ENCODE assay signal across 23 cellular contexts in the genomic region with DNA sequence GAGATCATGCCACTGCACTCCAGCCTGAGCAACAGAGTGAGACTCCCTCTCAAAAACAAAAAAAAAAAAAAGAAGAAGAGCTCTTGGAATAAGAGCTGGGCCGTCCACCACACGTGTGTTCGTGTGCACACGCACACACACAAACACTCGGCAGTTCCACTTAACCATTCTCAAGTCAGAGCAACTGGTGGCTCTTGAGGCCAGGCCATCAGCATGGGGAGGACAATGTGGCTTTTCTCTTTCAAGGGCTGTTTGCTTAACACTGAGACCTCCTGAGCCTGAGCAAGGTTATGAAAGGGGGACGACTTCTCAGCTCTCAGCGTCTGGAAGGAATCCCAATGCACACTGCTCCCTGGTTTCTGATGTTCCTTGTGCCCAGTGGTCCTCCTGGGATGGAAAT.
DNase-seq lines count a peak whose midpoint lies in the region; ATAC-seq and TF ChIP-seq lines count a peak whose summit lies in the region.
"Had no signal": no experiment of that assay in that cellular context is flagged by ENCODE, and none has a peak within 500 bp of the region (broad histone marks: within the 10 kb centered on the region; RNA-seq: fewer than 3 reads in every experiment).

No MANE protein-coding gene starts in this region.

- BruUV-seq in MCF 10A (replicated peaks; lab: Mats Ljungman, UMichigan), result no TSS peak
- BruUV-seq in mammary epithelial cell (replicated peaks; lab: Mats Ljungman, UMichigan), result no TSS peak

- no peaks in the 10 kb centered on the region for H3K4me1 ChIP-seq in mammary epithelial cell (ENCODE audit: insufficient read depth, low read length)
- peaks cover 29% of the 10 kb centered on the region for H3K4me1 ChIP-seq in mesenchymal stem cell (ENCODE audit: control insufficient read depth, insufficient read depth, low read depth, low read length)
- H3K4me1 ChIP-seq in effector memory CD4-positive, alpha-beta T cell (ENCODE audit: control insufficient read depth, insufficient read depth, low read length, poor library complexity, severe bottlenecking), result no peaks in the 10 kb centered on the region

- H4K20me1 ChIP-seq in mammary epithelial cell (ENCODE audit: insufficient read depth, low read length), result peaks cover 9% of the 10 kb centered on the region

- no peak overlapping the region for H2AK5ac ChIP-seq in mesenchymal stem cell (ENCODE audit: low read length, severe bottlenecking)

- H3K4me3 ChIP-seq in mammary epithelial cell (replicated peaks in 1 of 3; ENCODE audit: insufficient read depth in 1 of 3, low read depth in 2 of 3, low read length in 3 of 3) (no peak overlapping the region), mesenchymal stem cell (ENCODE audit: insufficient read depth in 1 of 2, low read depth in 1 of 2, low read length in 2 of 2) (no peak overlapping the region)
- H3K4me3 ChIP-seq in effector memory CD4-positive, alpha-beta T cell (ENCODE audit: insufficient read depth, low read depth, low read length, poor library complexity, severe bottlenecking), result no peak overlapping the region

- no peak overlapping the region for H3K18ac ChIP-seq in mesenchymal stem cell (ENCODE audit: low read depth in 1 of 2, low read length in 2 of 2)

- POLR2A ChIA-PET in MCF 10A (lab: Yijun Ruan, JAX), result interaction anchor here (0.7 kb wide), 2 partner anchors 79 to 1593 kb away, joined by 3 read pairs; no protein-coding TSS in a partner anchor

- H3K27ac ChIP-seq in mammary epithelial cell (ENCODE audit: insufficient read depth, low read depth, low read length), result no peak overlapping the region
- no peak overlapping the region for H3K27ac ChIP-seq in mesenchymal stem cell (ENCODE audit: low read length, poor library complexity, severe bottlenecking)
- H3K27ac ChIP-seq in effector memory CD4-positive, alpha-beta T cell (ENCODE audit: insufficient read depth, low read length, poor library complexity, severe bottlenecking), result no peak overlapping the region

- H3K9ac ChIP-seq in mammary epithelial cell (ENCODE audit: insufficient read depth, low read length) (no peak overlapping the region), mesenchymal stem cell (ENCODE audit: low read length) (no peak overlapping the region)
- H3K9ac ChIP-seq: SK-N-SH had no signal

- 96% methylated on average over 6 of the region's 7 CpGs for WGBS in mammary epithelial cell (ENCODE audit: low coverage, missing lambda C conversion rate)
- 98% methylated on average over 7 of the region's 7 CpGs for WGBS in mesenchymal stem cell

- no peak overlapping the region for H2BK120ac ChIP-seq in mesenchymal stem cell (ENCODE audit: low read depth, low read length)

- H3K9me3 ChIP-seq in mammary epithelial cell (replicated peaks; ENCODE audit: insufficient read depth, low read length) (no peaks in the 10 kb centered on the region), mesenchymal stem cell (ENCODE audit: control insufficient read depth, low read length) (no peaks in the 10 kb centered on the region)
- no peaks in the 10 kb centered on the region for H3K9me3 ChIP-seq in effector memory CD4-positive, alpha-beta T cell (ENCODE audit: control insufficient read depth, low read length)
- H3K9me3 ChIP-seq: BE2C, SK-N-SH had no signal

- in situ Hi-C loops in mammary epithelial cell (cut with MboI; ENCODE audit: low sequenced_read_pairs in 2 of 2), result loop anchor here in 1 of 2 donors (25.0 kb wide), 2 partner anchors 422 to 622 kb away; partner anchors contain the start of gene COG1

- H4K8ac ChIP-seq in mesenchymal stem cell (ENCODE audit: low read length), result peak overlapping the region; percentile 33

- H2BK5ac ChIP-seq in mesenchymal stem cell (ENCODE audit: low read depth, low read length, poor library complexity, severe bottlenecking), result no peak overlapping the region

- H3K4me2 ChIP-seq in mammary epithelial cell (ENCODE audit: insufficient read depth, low read depth, low read length), result no peak overlapping the region
- no peak overlapping the region for H3K4me2 ChIP-seq in mesenchymal stem cell (ENCODE audit: low read length, poor library complexity, severe bottlenecking)
- H3K4me2 ChIP-seq: SK-N-SH had no signal

- TF ChIP-seq CTCF in MCF 10A (IDR thresholded peaks at IDR 0.05; ENCODE audit: unreplicated experiment), result no peak
- no peak for TF ChIP-seq CTCF in mammary epithelial cell (conservative IDR thresholded peaks at IDR 0.05 in 1 of 2, IDR thresholded peaks at IDR 0.05 in 1 of 2; ENCODE audit: extremely low read depth in 1 of 2, insufficient read depth in 1 of 2, low read depth in 1 of 2, low read length in 2 of 2)

- dilution Hi-C loops in mammary epithelial cell (cut with HindIII; ENCODE audit: low sequenced_read_pairs), result no loop called here

- no peak overlapping the region for H3K14ac ChIP-seq in mesenchymal stem cell (ENCODE audit: low read length in 2 of 2)

- DNase-seq in MCF 10A (ENCODE audit: unreplicated experiment) (no peak), mammary epithelial cell (no peak), NCI-H2029 treated with DMSO at 0.1 percent for 48 hours (lab: John Stamatoyannopoulos, UW) (peak; percentile 31), mesenchymal stem cell (no peak)
- no peak for DNase-seq in effector memory CD4-positive, alpha-beta T cell
- DNase-seq: BE2C; CD4-positive, alpha-beta T cell; COR-L47; DMS 273 treated with DMSO at 0.1 percent for 48 hours; GDM1; KBM-7; NCI-H1092; NCI-H1436; NCI-H187 treated with DMSO at 0.1 percent for 48 hours; NCI-H2171; NCI-H345; NCI-H524 treated with DMSO at 0.1 percent for 48 hours; NCI-H82; RPMI8226; SHP77 treated with DMSO at 0.1 percent for 48 hours; SK-N-SH had no signal

- H3K79me2 ChIP-seq in mammary epithelial cell (ENCODE audit: insufficient read depth, low read length), result peaks cover 96% of the 10 kb centered on the region

- intact Hi-C loops in MCF 10A (cut with micrococcal nuclease) (no loop called here), mammary epithelial cell (cut with micrococcal nuclease) (no loop called here)

- no peaks in the 10 kb centered on the region for H3K27me3 ChIP-seq in mammary epithelial cell (ENCODE audit: insufficient read depth, low read length)
- H3K27me3 ChIP-seq in mesenchymal stem cell (ENCODE audit: control insufficient read depth in 1 of 2, insufficient read depth in 1 of 2, low read length in 2 of 2), result peaks cover 0 to 20% of the 10 kb centered on the region in 2 experiments
- no peaks in the 10 kb centered on the region for H3K27me3 ChIP-seq in effector memory CD4-positive, alpha-beta T cell (replicated peaks; ENCODE audit: control insufficient read depth, insufficient read depth, low read length, poor library complexity, severe bottlenecking)
- H3K27me3 ChIP-seq: BE2C had no signal

- peaks cover 3% of the 10 kb centered on the region for H3K36me3 ChIP-seq in mammary epithelial cell (ENCODE audit: insufficient read depth, low read length)
- H3K36me3 ChIP-seq in mesenchymal stem cell (ENCODE audit: control insufficient read depth in 1 of 2, insufficient read depth in 2 of 2, low read depth in 1 of 2, low read length in 2 of 2), result peaks cover 0 to 7% of the 10 kb centered on the region in 2 experiments
- H3K36me3 ChIP-seq in effector memory CD4-positive, alpha-beta T cell (ENCODE audit: control insufficient read depth, insufficient read depth, low read length), result no peaks in the 10 kb centered on the region
- H3K36me3 ChIP-seq: BE2C had no signal

- no peak for ATAC-seq in HG02610 (IDR thresholded peaks at IDR 0.05; ENCODE audit: unreplicated experiment)
- ATAC-seq in HG02840 (IDR thresholded peaks at IDR 0.05; ENCODE audit: low FRiP score, unreplicated experiment), result no peak

- no peaks in the 10 kb centered on the region for H3K9me3 Mint-ChIP-seq in MCF 10A (ENCODE audit: unreplicated experiment)
- H3K9me3 Mint-ChIP-seq: CD4-positive, alpha-beta T cell had no signal

- peaks cover 44% of the 10 kb centered on the region for H3K36me3 Mint-ChIP-seq in MCF 10A (ENCODE audit: insufficient read depth, unreplicated experiment)

- no peaks in the 10 kb centered on the region for H3K27me3 Mint-ChIP-seq in MCF 10A (ENCODE audit: insufficient read depth, unreplicated experiment)
- H3K27me3 Mint-ChIP-seq: CD4-positive, alpha-beta T cell had no signal

- H4K91ac ChIP-seq in mesenchymal stem cell (ENCODE audit: low read length), result no peak overlapping the region

- H3K4me1 Mint-ChIP-seq in MCF 10A (ENCODE audit: insufficient read depth, unreplicated experiment), result peaks cover 20% of the 10 kb centered on the region

- no peak overlapping the region for H2AFZ ChIP-seq in mammary epithelial cell (ENCODE audit: low read depth, low read length)
- H2AFZ ChIP-seq in mesenchymal stem cell (ENCODE audit: low read depth, low read length), result no peak overlapping the region

- no peak overlapping the region for H3K4ac ChIP-seq in mesenchymal stem cell (ENCODE audit: low read depth in 1 of 2, low read length in 2 of 2)

- peak overlapping the region; percentile 40 for H3K27ac Mint-ChIP-seq in MCF 10A (ENCODE audit: low read depth, unreplicated experiment)
- H3K27ac Mint-ChIP-seq: CD4-positive, alpha-beta T cell had no signal

- no peak overlapping the region for H3K23ac ChIP-seq in mesenchymal stem cell (ENCODE audit: low read length in 2 of 2)

- no peak overlapping the region for H2BK12ac ChIP-seq in mesenchymal stem cell (ENCODE audit: low read length in 2 of 2)

- no peak overlapping the region for H3K4me3 Mint-ChIP-seq in MCF 10A (ENCODE audit: unreplicated experiment)
- H3K4me3 Mint-ChIP-seq: CD4-positive, alpha-beta T cell had no signal

- H3K79me1 ChIP-seq in mesenchymal stem cell (replicated peaks; ENCODE audit: low read length, poor library complexity, severe bottlenecking), result peaks cover 19% of the 10 kb centered on the region

- CTCF ChIA-PET in MCF 10A (lab: Yijun Ruan, JAX), result interaction anchor here (1.5 kb wide), 1 partner anchor 9 kb away, joined by 4 read pairs; no protein-coding TSS in a partner anchor
- CTCF ChIA-PET in mammary epithelial cell (lab: Charles Lee; ENCODE audit: low non-redundant PET), result no interaction called here

- H2BK15ac ChIP-seq in mesenchymal stem cell (ENCODE audit: low read depth, poor library complexity, severe bottlenecking), result no peak overlapping the region
